ENCODE assay signal across 8 cellular contexts in the genomic region with DNA sequence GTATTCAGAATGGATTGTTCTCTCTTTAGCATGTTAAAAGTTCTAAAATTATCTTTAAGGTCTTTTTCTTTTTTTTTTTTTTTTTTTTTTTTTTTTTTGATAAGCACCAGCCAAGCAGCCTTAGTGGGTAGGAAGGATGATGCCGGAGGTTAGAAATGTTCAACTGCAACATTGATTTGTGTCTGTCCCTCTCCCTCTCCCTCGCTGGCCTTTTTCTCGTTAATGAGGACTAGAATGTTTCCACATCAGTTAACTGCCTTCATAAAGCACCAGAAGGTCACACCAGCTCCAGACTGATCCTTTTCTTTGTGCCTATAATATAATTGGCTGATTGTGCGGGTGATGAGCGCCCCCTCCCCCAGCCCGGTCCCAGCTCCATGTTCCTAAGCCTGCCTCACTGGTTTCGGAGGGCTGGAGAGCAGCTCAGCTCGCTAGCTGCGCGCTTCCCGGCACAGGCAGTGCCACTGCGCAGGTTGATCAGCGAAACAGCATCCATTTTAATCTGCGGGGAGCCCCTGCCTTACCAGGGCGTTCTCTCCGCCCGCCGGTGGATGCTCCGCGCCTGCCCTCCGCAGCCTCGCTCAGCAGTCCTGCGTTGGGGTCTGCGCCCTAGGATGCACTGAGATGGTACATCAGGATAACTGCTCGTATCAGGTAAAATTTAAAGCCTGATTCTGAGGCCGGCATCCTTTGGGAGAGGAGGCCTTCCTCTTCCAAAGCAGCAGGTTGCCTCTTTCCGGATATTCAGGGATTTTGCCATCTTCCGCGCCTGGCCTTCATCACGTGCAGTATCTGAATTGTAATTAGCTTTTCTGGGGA. TPM values are rescaled to one million over a fixed set of nuclear protein-coding genes. Genes with fewer than 3 reads are reported as not detected.
DNase-seq lines count a peak whose midpoint lies in the region; ATAC-seq and TF ChIP-seq lines count a peak whose summit lies in the region.

Gene SCHIP1 (plus strand): TSS at position 301 of the 819 bp plus-strand sequence.

- peak; percentile 50 for ATAC-seq in GM19397 (IDR thresholded peaks at IDR 0.05; ENCODE audit: unreplicated experiment)
- ATAC-seq in HG03175 (IDR thresholded peaks at IDR 0.05; ENCODE audit: unreplicated experiment), result no peak

- peaks cover 2% of the 10 kb centered on the region for H3K27me3 Mint-ChIP-seq in endothelial cell (ENCODE audit: unreplicated experiment)

- H3K4me1 Mint-ChIP-seq in endothelial cell (ENCODE audit: unreplicated experiment), result peaks cover 50% of the 10 kb centered on the region

- H3K9me3 Mint-ChIP-seq in endothelial cell (ENCODE audit: unreplicated experiment), result no peaks in the 10 kb centered on the region

- peak within 1 kb of the TSS; percentile 95 for H3K27ac Mint-ChIP-seq in endothelial cell (ENCODE audit: unreplicated experiment)

- DNase-seq in NCI-H2171 (lab: John Stamatoyannopoulos, UW) (peak; percentile 92), endothelial cell (ENCODE audit: low spot score) (peak; percentile 59), myocyte (ENCODE audit: low read depth) (no peak), NK-92 (lab: John Stamatoyannopoulos, UW; ENCODE audit: unreplicated experiment) (no peak)
- DNase-seq in activated effector memory CD4-positive, alpha-beta T cell treated with anti-CD3 and anti-CD28 coated beads, Interleukin-2, amount 50 U/mL, for 16 hours, result no peak
- DNase-seq in stimulated activated naive CD4-positive, alpha-beta T cell treated with Interleukin-2 at 50 U/mL for 16 hours (lab: John Stamatoyannopoulos, UW), result no peak

- no peaks in the 10 kb centered on the region for H3K36me3 Mint-ChIP-seq in endothelial cell (ENCODE audit: low read depth, unreplicated experiment)

- no peak for TF ChIP-seq CTCF in endothelial cell (IDR thresholded peaks at IDR 0.05; ENCODE audit: unreplicated experiment)

- H3K4me3 Mint-ChIP-seq in endothelial cell (ENCODE audit: unreplicated experiment), result peak within 1 kb of the TSS; percentile 95

RNA-seq across cellular contexts. Expression of gene SCHIP1, which starts in this region (rescaled TPM):
- 102 TPM for total RNA-seq in endothelial cell (ENCODE audit: unreplicated experiment)
- 17.1 and 26.5 TPM in 2 replicates for total RNA-seq in myocyte
- 9.3 TPM for polyA plus RNA-seq in myocyte (2012)

Comparison
In these comparisons a context has a peak if more than half of its experiments do, and no peak if none do; other contexts are left out.
1. DNase-seq: peak in NCI-H2171 (single experiment) and endothelial cell (single experiment); none in myocyte (single experiment), NK-92 (single experiment), activated effector memory CD4-positive, alpha-beta T cell treated with anti-CD3 and anti-CD28 coated beads, Interleukin-2, amount 50 U/mL, for 16 hours (single experiment) and stimulated activated naive CD4-positive, alpha-beta T cell treated with Interleukin-2 at 50 U/mL for 16 hours (single experiment).